8 cellular contexts compared by ENCODE assay signal in the genomic region with DNA sequence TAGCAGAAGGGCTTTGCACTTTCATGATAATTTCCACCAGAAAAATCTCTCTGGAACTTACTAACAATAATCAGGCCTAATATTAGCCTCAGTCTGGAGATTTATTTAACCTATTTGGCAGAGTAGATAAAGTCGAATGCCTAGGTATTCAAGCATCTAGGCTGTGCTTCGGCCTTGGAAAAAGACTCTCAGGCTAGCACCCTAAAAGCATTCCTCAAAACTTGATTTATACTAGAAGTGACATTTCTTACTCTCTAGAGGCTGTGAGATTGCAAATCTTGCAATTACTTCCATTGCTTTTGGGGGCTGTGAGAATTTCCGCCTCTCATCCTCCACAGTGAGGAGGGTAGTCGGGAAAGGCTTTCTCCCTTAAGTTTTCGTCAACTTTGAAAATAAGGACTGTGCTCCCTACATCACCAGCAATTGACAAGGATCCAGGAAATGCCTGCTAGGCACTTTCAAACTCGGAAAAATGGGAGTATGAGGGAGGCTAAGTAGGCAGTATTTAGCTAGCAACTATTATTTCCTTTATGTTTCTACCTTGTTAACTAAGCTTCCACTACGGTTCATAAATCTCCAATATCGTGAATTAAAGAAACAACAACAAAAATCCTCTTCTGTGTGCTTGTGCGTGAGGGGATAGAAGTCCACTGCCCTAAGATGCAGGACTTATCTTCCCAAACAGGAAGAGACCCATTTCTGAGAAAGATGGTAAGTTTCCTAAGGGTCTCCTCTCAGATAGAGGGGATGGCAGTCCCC. TPM values are rescaled to one million over a fixed set of nuclear protein-coding genes. Genes with fewer than 3 reads are reported as not detected.
A peak's percentile ranks its signal among the peaks of the same experiment; 100 is the strongest.
DNase-seq lines count a peak whose midpoint lies in the region; ATAC-seq and TF ChIP-seq lines count a peak whose summit lies in the region.

No MANE protein-coding gene starts in this region.

- H3K27ac ChIP-seq in heart left ventricle = peak overlapping the region; percentile 60 to 98 (median 94)
- H3K27ac ChIP-seq in body of pancreas = peak overlapping the region; percentile 94 to 97 (median 96)
- peak overlapping the region; percentile 98 for H3K27ac ChIP-seq in urinary bladder (ENCODE audit: low read depth)

- peak overlapping the region; percentile 91 for H3K4me3 Mint-ChIP-seq in memory B cell

- WGBS in heart left ventricle, 4 donors = 30 to 37% (median 35%) methylated on average over 9 of the region's 9 CpGs
- 17 to 22% methylated on average over 9 of the region's 9 CpGs for WGBS in body of pancreas, 2 donors
- WGBS in urinary bladder = 26% methylated on average over 9 of the region's 9 CpGs

- DNase-seq in heart left ventricle (no peak), left cardiac atrium (no peak), body of pancreas (no peak), memory B cell (ENCODE audit: low spot score in 2 of 2) (no peak), NCI-H187 treated with DMSO at 0.1 percent for 48 hours (lab: John Stamatoyannopoulos, UW) (no peak)
- DNase-seq in effector CD8-positive, alpha-beta T cell (lab: John Stamatoyannopoulos, UW) = no peak
- no peak for DNase-seq in activated effector memory CD4-positive, alpha-beta T cell treated with anti-CD3 and anti-CD28 coated beads, Interleukin-2, amount 50 U/mL, for 16 hours

- no peaks in the 10 kb centered on the region for H3K27me3 Mint-ChIP-seq in memory B cell

- H3K36me3 ChIP-seq in heart left ventricle (no peaks in the 10 kb centered on the region), body of pancreas (replicated peaks in 1 of 2; ENCODE audit: insufficient read depth in 1 of 2, low read depth in 2 of 2) (no peaks in the 10 kb centered on the region), urinary bladder (ENCODE audit: insufficient read depth) (no peaks in the 10 kb centered on the region)

- H3K9me3 Mint-ChIP-seq in memory B cell = no peaks in the 10 kb centered on the region

- H3K36me3 Mint-ChIP-seq in memory B cell = peaks cover 2% of the 10 kb centered on the region

- intact Hi-C loops in heart left ventricle (cut with DNase I) (loop anchor here in 8 of 10 donors (1.0 to 10.0 kb wide), 12 partner anchors 173 to 737 kb away; no protein-coding TSS in a partner anchor), left cardiac atrium (cut with DNase I) (loop anchor here (2.0 to 10.0 kb wide), 3 partner anchors 625 to 733 kb away; no protein-coding TSS in a partner anchor), body of pancreas (cut with DNase I) (loop anchor here (10.0 kb wide), 1 partner anchor 627 kb away; no protein-coding TSS in a partner anchor)

- H3K4me1 ChIP-seq in heart left ventricle (peaks cover 0 to 24% (median 13%) of the 10 kb centered on the region in 12 donors), body of pancreas (peaks cover 23% of the 10 kb centered on the region), urinary bladder (ENCODE audit: insufficient read depth) (no peaks in the 10 kb centered on the region)

- no peaks in the 10 kb centered on the region for H3K9me3 ChIP-seq in heart left ventricle
- no peaks in the 10 kb centered on the region for H3K9me3 ChIP-seq in body of pancreas

- TF ChIP-seq POLR2A in heart left ventricle (IDR thresholded peaks at IDR 0.05) (no peak), body of pancreas (IDR thresholded peaks at IDR 0.05) (no peak)

- H3K4me1 Mint-ChIP-seq in memory B cell = peaks cover 28% of the 10 kb centered on the region

- H3K27ac Mint-ChIP-seq in memory B cell = peak overlapping the region; percentile 88

- H3K27me3 ChIP-seq in heart left ventricle (no peaks in the 10 kb centered on the region), body of pancreas (no peaks in the 10 kb centered on the region)

- peak overlapping the region; percentile 56 to 88 (median 80) for H3K4me3 ChIP-seq in heart left ventricle
- H3K4me3 ChIP-seq in body of pancreas = peak overlapping the region; percentile 37 to 46
- peak overlapping the region; percentile 96 for H3K4me3 ChIP-seq in urinary bladder (ENCODE audit: low read depth, low read length)

- TF ChIP-seq CTCF in heart left ventricle (IDR thresholded peaks at IDR 0.05) = no peak
- no peak for TF ChIP-seq CTCF in body of pancreas (IDR thresholded peaks at IDR 0.05)

- no peak for ATAC-seq in heart left ventricle
- no peak for ATAC-seq in left cardiac atrium
- ATAC-seq in body of pancreas = no peak
- no peak for ATAC-seq in memory B cell (ENCODE audit: low read depth)

RNA-seq across cellular contexts. Expression of a gene that starts 1.1 kb away (rescaled TPM):
- total RNA-seq in heart left ventricle (10 to 100 TPM; 23.3 to 60.7 (median 29.6) TPM), left cardiac atrium (10 to 100 TPM; 43.2 to 50.6 TPM), body of pancreas (10 to 100 TPM; 14.2 to 23.6 TPM), urinary bladder (150 TPM)
- polyA plus RNA-seq in heart left ventricle (10 to 100 TPM; 23.7 to 49.0 TPM), urinary bladder (89.5 TPM)

Comparison
In these comparisons a context has a peak if more than half of its experiments do, and no peak if none do; other contexts are left out.
1. H3K4me3 ChIP-seq: peak in every context shown above with its lines; median percentile 96 in urinary bladder; 80 in heart left ventricle; 42 in body of pancreas.